Comparison of ENCODE assay signal across 15 cellular contexts in the genomic region with DNA sequence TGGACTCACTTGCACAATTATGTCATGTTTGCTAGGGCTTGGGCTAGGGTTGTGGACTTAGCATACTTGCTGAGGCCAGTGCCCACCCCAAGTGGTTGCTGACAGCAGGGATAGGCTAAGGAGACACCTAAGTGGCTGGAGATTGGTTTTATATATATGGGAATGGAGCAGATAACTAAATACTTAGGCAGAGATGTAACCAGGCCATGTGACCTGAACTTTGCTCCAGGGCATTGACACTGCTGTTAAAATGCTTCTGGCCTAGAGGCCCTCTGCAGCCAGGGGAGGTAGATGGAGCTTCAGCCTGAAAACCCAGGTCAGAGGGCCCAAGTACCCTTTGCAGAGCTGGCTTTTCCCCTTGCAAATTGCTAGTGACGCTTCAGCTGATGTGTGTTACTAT. TPM values are rescaled to one million over a fixed set of nuclear protein-coding genes. Genes with fewer than 3 reads are reported as not detected.
DNase-seq lines count a peak whose midpoint lies in the region; TF ChIP-seq lines count a peak whose summit lies in the region.
"Had no signal": no experiment of that assay in that cellular context is flagged by ENCODE, and none has a peak within 500 bp of the region (broad histone marks: within the 10 kb centered on the region; RNA-seq: fewer than 3 reads in every experiment).

No MANE protein-coding gene starts in this region.

- H3K9me3 Mint-ChIP-seq in activated T-helper 1 cell treated with anti-CD3 and anti-CD28 coated beads, Interleukin-12 subunit alpha, Interleukin-12 subunit beta, Interleukin-2, Interleukin-4 antibody, amounts not matched to agents 30 ng/mL and 10 ng/mL and 1 ng/mL, durations not matched to agents 14 hours and 24 hours and 36 hours, result no peaks in the 10 kb centered on the region
- H3K9me3 Mint-ChIP-seq in type B pancreatic cell, result no peaks in the 10 kb centered on the region

- no CpG with 5 or more reads among the region's 1 CpG for WGBS in mesendoderm (ENCODE audit: extremely low coverage, insufficient coverage, low lambda C conversion rate)

- no peak overlapping the region for H2BK15ac ChIP-seq in mesendoderm (replicated peaks; ENCODE audit: low read depth)

- H3K27me3 Mint-ChIP-seq in activated T-helper 1 cell treated with anti-CD3 and anti-CD28 coated beads, Interleukin-12 subunit alpha, Interleukin-12 subunit beta, Interleukin-2, Interleukin-4 antibody, amounts not matched to agents 30 ng/mL and 10 ng/mL and 1 ng/mL, durations not matched to agents 14 hours and 24 hours and 36 hours (ENCODE audit: insufficient read depth), result peaks cover 51% of the 10 kb centered on the region
- H3K27me3 Mint-ChIP-seq in type B pancreatic cell, result peaks cover 56% of the 10 kb centered on the region

- no peak overlapping the region for H3K4ac ChIP-seq in mesendoderm (ENCODE audit: low read depth, low read length)

- no peak overlapping the region for H3K4me2 ChIP-seq in mesendoderm (ENCODE audit: low read length)

- H3K79me1 ChIP-seq in mesendoderm (ENCODE audit: low read length), result no peaks in the 10 kb centered on the region

- DNase-seq in cardiac septum (ENCODE audit: low spot score) (peak; percentile 39), left ventricle myocardium inferior (no peak), mesendoderm (peak; percentile 70), type B pancreatic cell (ENCODE audit: extremely low spot score, unreplicated experiment) (no peak), cerebellum (ENCODE audit: low spot score) (no peak), NCI-H774 (lab: John Stamatoyannopoulos, UW) (no peak), ascending aorta (ENCODE audit: low spot score in 2 of 2) (no peak)
- DNase-seq in activated T-helper 1 cell treated with anti-CD3 and anti-CD28 coated beads, Interleukin-12 subunit alpha, Interleukin-12 subunit beta, Interleukin-2, Interleukin-4 antibody, amounts not matched to agents 30 ng/mL and 10 ng/mL and 1 ng/mL, durations not matched to agents 14 hours and 24 hours and 36 hours (ENCODE audit: low spot score), result no peak
- DNase-seq: activated CD8-positive, alpha-beta memory T cell treated with anti-CD3 and anti-CD28 coated beads for 24 hours; body of pancreas; COR-L47; dorsolateral prefrontal cortex; NCI-H187 treated with DMSO at 0.1 percent for 48 hours; NCI-H510A had no signal

- intact Hi-C loops in cardiac septum (cut with DNase I) (no loop called here), left ventricle myocardium inferior (cut with micrococcal nuclease) (no loop called here), ascending aorta (cut with DNase I) (loop anchor here (2.0 kb wide), 1 partner anchor 13 kb away; no protein-coding TSS in a partner anchor)
- intact Hi-C loops in activated T-helper 1 cell treated with anti-CD3 and anti-CD28 coated beads, Interleukin-12 subunit alpha, Interleukin-12 subunit beta, Interleukin-2, Interleukin-4 antibody, amounts not matched to agents 30 ng/mL and 10 ng/mL and 1 ng/mL, durations not matched to agents 14 hours and 24 hours and 36 hours (cut with micrococcal nuclease), result no loop called here

- no peak overlapping the region for H2BK120ac ChIP-seq in mesendoderm (ENCODE audit: low read depth, low read length)

- H3K27ac Mint-ChIP-seq in activated T-helper 1 cell treated with anti-CD3 and anti-CD28 coated beads, Interleukin-12 subunit alpha, Interleukin-12 subunit beta, Interleukin-2, Interleukin-4 antibody, amounts not matched to agents 30 ng/mL and 10 ng/mL and 1 ng/mL, durations not matched to agents 14 hours and 24 hours and 36 hours, result no peak overlapping the region
- no peak overlapping the region for H3K27ac Mint-ChIP-seq in type B pancreatic cell

- H3K9me3 ChIP-seq in left ventricle myocardium inferior (replicated peaks) (no peaks in the 10 kb centered on the region), ascending aorta (no peaks in the 10 kb centered on the region)
- H3K9me3 ChIP-seq: body of pancreas had no signal

- no peaks in the 10 kb centered on the region for H3K36me3 ChIP-seq in left ventricle myocardium inferior
- H3K36me3 ChIP-seq in mesendoderm (ENCODE audit: control insufficient read depth, insufficient read depth, low read length), result no peaks in the 10 kb centered on the region
- no peaks in the 10 kb centered on the region for H3K36me3 ChIP-seq in ascending aorta

- no peak overlapping the region for H4K8ac ChIP-seq in mesendoderm (ENCODE audit: low read depth, low read length)

- H3K4me1 Mint-ChIP-seq in activated T-helper 1 cell treated with anti-CD3 and anti-CD28 coated beads, Interleukin-12 subunit alpha, Interleukin-12 subunit beta, Interleukin-2, Interleukin-4 antibody, amounts not matched to agents 30 ng/mL and 10 ng/mL and 1 ng/mL, durations not matched to agents 14 hours and 24 hours and 36 hours (ENCODE audit: low read depth), result peaks cover 15% of the 10 kb centered on the region
- peaks cover 17% of the 10 kb centered on the region for H3K4me1 Mint-ChIP-seq in type B pancreatic cell (ENCODE audit: unreplicated experiment)

- TF ChIP-seq CTCF in left ventricle myocardium inferior (IDR thresholded peaks at IDR 0.05; ENCODE audit: borderline replicate concordance) (no peak), type B pancreatic cell (conservative IDR thresholded peaks at IDR 0.05) (no peak), ascending aorta (IDR thresholded peaks at IDR 0.05) (no peak)

- H3K27ac ChIP-seq in left ventricle myocardium inferior (replicated peaks) (no peak overlapping the region), mesendoderm (ENCODE audit: low read depth, low read length) (peak overlapping the region; percentile 4), ascending aorta (peak overlapping the region in 1 of 2 donors; percentile 95)
- H3K27ac ChIP-seq: body of pancreas, dorsolateral prefrontal cortex had no signal

- H2BK5ac ChIP-seq in mesendoderm (ENCODE audit: low read length), result peak overlapping the region; percentile 18

- H3K27me3 ChIP-seq in left ventricle myocardium inferior (ENCODE audit: low read depth) (no peaks in the 10 kb centered on the region), mesendoderm (ENCODE audit: insufficient read depth, low read length, poor library complexity) (peaks cover 4% of the 10 kb centered on the region), ascending aorta (no peaks in the 10 kb centered on the region)

- no peaks in the 10 kb centered on the region for H3K79me2 ChIP-seq in mesendoderm (ENCODE audit: control insufficient read depth, insufficient read depth, low read length)

- H3K4me3 ChIP-seq in left ventricle myocardium inferior (no peak overlapping the region), mesendoderm (ENCODE audit: low read length) (no peak overlapping the region), ascending aorta (no peak overlapping the region)
- H3K4me3 ChIP-seq: body of pancreas, dorsolateral prefrontal cortex had no signal

- H3K56ac ChIP-seq in mesendoderm (ENCODE audit: low read length), result peak overlapping the region; percentile 22

- no peak overlapping the region for H3K9ac ChIP-seq in mesendoderm (ENCODE audit: low read length)

- H2AK5ac ChIP-seq in mesendoderm (ENCODE audit: low read length), result no peak overlapping the region

- no peak overlapping the region for H4K5ac ChIP-seq in mesendoderm (ENCODE audit: low read length)

- peaks cover 36% of the 10 kb centered on the region for H3K4me1 ChIP-seq in left ventricle myocardium inferior
- H3K4me1 ChIP-seq in mesendoderm (ENCODE audit: control insufficient read depth, low read depth, low read length), result peaks cover 11% of the 10 kb centered on the region
- H3K4me1 ChIP-seq in ascending aorta, result peaks cover 7 to 32% of the 10 kb centered on the region in 2 donors

- H3K36me3 Mint-ChIP-seq in activated T-helper 1 cell treated with anti-CD3 and anti-CD28 coated beads, Interleukin-12 subunit alpha, Interleukin-12 subunit beta, Interleukin-2, Interleukin-4 antibody, amounts not matched to agents 30 ng/mL and 10 ng/mL and 1 ng/mL, durations not matched to agents 14 hours and 24 hours and 36 hours (ENCODE audit: low read depth), result no peaks in the 10 kb centered on the region
- H3K36me3 Mint-ChIP-seq in type B pancreatic cell, result no peaks in the 10 kb centered on the region

- H3K18ac ChIP-seq in mesendoderm (ENCODE audit: low read length), result no peak overlapping the region

- no peak overlapping the region for H3K23ac ChIP-seq in mesendoderm (ENCODE audit: low read length)

- peak overlapping the region; percentile 48 for H3K4me3 Mint-ChIP-seq in activated T-helper 1 cell treated with anti-CD3 and anti-CD28 coated beads, Interleukin-12 subunit alpha, Interleukin-12 subunit beta, Interleukin-2, Interleukin-4 antibody, amounts not matched to agents 30 ng/mL and 10 ng/mL and 1 ng/mL, durations not matched to agents 14 hours and 24 hours and 36 hours
- H3K4me3 Mint-ChIP-seq in type B pancreatic cell, result peak overlapping the region; percentile 84

RNA-seq across cellular contexts. Expression of gene ITGB3, which starts 1.4 kb away (rescaled TPM):
- total RNA-seq in cardiac septum, result 5.7 TPM
- total RNA-seq in left ventricle myocardium inferior, result 3.3 TPM
- total RNA-seq in activated T-helper 1 cell treated with anti-CD3 and anti-CD28 coated beads, Interleukin-12 subunit alpha, Interleukin-12 subunit beta, Interleukin-2, Interleukin-4 antibody, amounts not matched to agents 30 ng/mL and 10 ng/mL and 1 ng/mL, durations not matched to agents 14 hours and 24 hours and 36 hours, result not detected in 2 replicates
- not detected for polyA plus RNA-seq in mesendoderm (2013, experiment 1 of 2)
- 0.06 TPM for polyA plus RNA-seq in mesendoderm (2013, experiment 2 of 2)
- total RNA-seq in type B pancreatic cell (ENCODE audit: low replicate concordance), result 0.36 and 1.6 TPM in 2 replicates
- 1.6 TPM for total RNA-seq in cerebellum
- total RNA-seq in ascending aorta, result 71.3 TPM

RNA-seq across cellular contexts. Expression of gene MYL4, which starts 43.1 kb away (rescaled TPM):
- total RNA-seq in cardiac septum (113 TPM), left ventricle myocardium inferior (809 TPM), type B pancreatic cell (ENCODE audit: low replicate concordance) (2.4 and 5.1 TPM in 2 replicates), cerebellum (1.1 TPM), ascending aorta (not detected)
- total RNA-seq in activated T-helper 1 cell treated with anti-CD3 and anti-CD28 coated beads, Interleukin-12 subunit alpha, Interleukin-12 subunit beta, Interleukin-2, Interleukin-4 antibody, amounts not matched to agents 30 ng/mL and 10 ng/mL and 1 ng/mL, durations not matched to agents 14 hours and 24 hours and 36 hours, result not detected in 2 replicates
- polyA plus RNA-seq in mesendoderm (2013, experiment 1 of 2), result 1.1 TPM
- polyA plus RNA-seq in mesendoderm (2013, experiment 2 of 2), result 1.1 TPM
- total RNA-seq: body of pancreas, kidney epithelial cell had no signal

Comparison
In these comparisons a context has a peak if more than half of its experiments do, and no peak if none do; other contexts are left out.
1. DNase-seq: peak in cardiac septum (single experiment) and mesendoderm (single experiment); none in left ventricle myocardium inferior (single experiment), activated T-helper 1 cell treated with anti-CD3 and anti-CD28 coated beads, Interleukin-12 subunit alpha, Interleukin-12 subunit beta, Interleukin-2, Interleukin-4 antibody, amounts not matched to agents 30 ng/mL and 10 ng/mL and 1 ng/mL, durations not matched to agents 14 hours and 24 hours and 36 hours (single experiment), type B pancreatic cell (single experiment), cerebellum (single experiment), NCI-H774 (single experiment) and ascending aorta (0 of 2).
2. RNA of gene ITGB3, which starts 1.4 kb away (total RNA-seq): 71.3 TPM in ascending aorta (single experiment); 5.7 TPM in cardiac septum (single experiment), 3.3 TPM in left ventricle myocardium inferior (single experiment), 1.6 TPM in cerebellum (single experiment), 0.36 to 1.6 TPM in type B pancreatic cell and not detected in activated T-helper 1 cell treated with anti-CD3 and anti-CD28 coated beads, Interleukin-12 subunit alpha, Interleukin-12 subunit beta, Interleukin-2, Interleukin-4 antibody, amounts not matched to agents 30 ng/mL and 10 ng/mL and 1 ng/mL, durations not matched to agents 14 hours and 24 hours and 36 hours; every median in the first group is over 10 times any median in the second.
3. RNA of gene MYL4, which starts 43.1 kb away (total RNA-seq): 809 TPM in left ventricle myocardium inferior (single experiment) and 113 TPM in cardiac septum (single experiment); 2.4 to 5.1 TPM in type B pancreatic cell, 1.1 TPM in cerebellum (single experiment), not detected in activated T-helper 1 cell treated with anti-CD3 and anti-CD28 coated beads, Interleukin-12 subunit alpha, Interleukin-12 subunit beta, Interleukin-2, Interleukin-4 antibody, amounts not matched to agents 30 ng/mL and 10 ng/mL and 1 ng/mL, durations not matched to agents 14 hours and 24 hours and 36 hours and not detected in ascending aorta (single experiment); every median in the first group is over 10 times any median in the second.